In genomic region chr2:179181002-179181401, GRCh38 we compare ENCODE assay signal across 22 cellular contexts.
DNase-seq lines count a peak whose midpoint lies in the region; ATAC-seq lines count a peak whose summit lies in the region.
"Had no signal": no experiment of that assay in that cellular context is flagged by ENCODE, and none has a peak within 500 bp of the region (broad histone marks: within the 10 kb centered on the region; RNA-seq: fewer than 3 reads in every experiment).

No MANE protein-coding gene starts in this region.

- H3K27ac ChIP-seq in iPS-18a (ENCODE audit: low read length) = peak overlapping the region; percentile 56
- H3K27ac ChIP-seq: epithelial cell of prostate, gastrocnemius medialis, prostate gland, tibial artery had no signal

- H3K4me3 Mint-ChIP-seq in stimulated activated naive CD8-positive, alpha-beta T cell treated with anti-CD3 and anti-CD28 coated beads, Interleukin-15, amount 100 ng/mL, for 72 hours = no peak overlapping the region
- H3K4me3 Mint-ChIP-seq: activated CD4-positive, alpha-beta T cell treated with anti-CD3 and anti-CD28 coated beads for 36 hours; T-helper 2 cell treated with Interferon-gamma antibody and Interleukin-4, amounts not matched to agents 5 μg/mL and 100 μg/mL, for 36 hours had no signal

- peak overlapping the region; percentile 41 for H3K4me3 ChIP-seq in iPS-18a (ENCODE audit: low read length)
- H3K4me3 ChIP-seq: gastrocnemius medialis, MG63, prostate gland, smooth muscle cell, tibial artery had no signal

- DNase-seq in NK-92 treated with Interleukin-12 subunit alpha and Interleukin-12 subunit beta, amount 100 ng/mL, for 24 hours (lab: John Stamatoyannopoulos, UW) = no peak
- DNase-seq in left lobe of liver (ENCODE audit: low spot score) (no peak), DMS 273 (lab: John Stamatoyannopoulos, UW; ENCODE audit: unreplicated experiment) (no peak)
- DNase-seq in stimulated activated naive CD8-positive, alpha-beta T cell treated with anti-CD3 and anti-CD28 coated beads, Interleukin-15, amount 100 ng/mL, for 72 hours = no peak
- DNase-seq: activated CD4-positive, alpha-beta T cell treated with anti-CD3 and anti-CD28 coated beads for 36 hours; activated CD8-positive, alpha-beta memory T cell treated with anti-CD3 and anti-CD28 coated beads, Interleukin-2, amount 50 U/mL, for 4 hours; COR-L47; gastrocnemius medialis; GF-D8; MG63; NCI-H187; NCI-H446 treated with DMSO at 0.1 percent for 48 hours; SIG-M5; tibial artery had no signal

- no peaks in the 10 kb centered on the region for H3K27me3 Mint-ChIP-seq in stimulated activated naive CD8-positive, alpha-beta T cell treated with anti-CD3 and anti-CD28 coated beads, Interleukin-15, amount 100 ng/mL, for 72 hours
- H3K27me3 Mint-ChIP-seq: activated CD4-positive, alpha-beta T cell treated with anti-CD3 and anti-CD28 coated beads for 36 hours had no signal

- H3K27me3 ChIP-seq in iPS-18a (ENCODE audit: control insufficient read depth, insufficient read depth, low read length) = no peaks in the 10 kb centered on the region
- H3K27me3 ChIP-seq: gastrocnemius medialis, MG63, tibial artery had no signal

- H3K9ac ChIP-seq in iPS-18a (ENCODE audit: low read length) = peak overlapping the region; percentile 10

- no peaks in the 10 kb centered on the region for H3K4me1 Mint-ChIP-seq in stimulated activated naive CD8-positive, alpha-beta T cell treated with anti-CD3 and anti-CD28 coated beads, Interleukin-15, amount 100 ng/mL, for 72 hours

- peak; percentile 77 for ATAC-seq in GM18907 (IDR thresholded peaks at IDR 0.05; ENCODE audit: unreplicated experiment)
- peak; percentile 83 for ATAC-seq in GM21737 (IDR thresholded peaks at IDR 0.05; ENCODE audit: unreplicated experiment)
- ATAC-seq in HG03159 (IDR thresholded peaks at IDR 0.05; ENCODE audit: unreplicated experiment) = peak; percentile 62
- no peak for ATAC-seq in left lobe of liver
- ATAC-seq in stimulated activated naive CD8-positive, alpha-beta T cell treated with anti-CD3 and anti-CD28 coated beads, Interleukin-15, amount 100 ng/mL, for 72 hours = no peak
- ATAC-seq: activated CD4-positive, alpha-beta T cell treated with anti-CD3 and anti-CD28 coated beads for 36 hours; gastrocnemius medialis had no signal

- no peaks in the 10 kb centered on the region for H3K9me3 ChIP-seq in iPS-18a (ENCODE audit: control insufficient read depth, low read depth, low read length)
- H3K9me3 ChIP-seq: gastrocnemius medialis, MG63, prostate gland, tibial artery had no signal

- no peaks in the 10 kb centered on the region for H3K36me3 ChIP-seq in iPS-18a (ENCODE audit: control insufficient read depth, low read depth, low read length)
- H3K36me3 ChIP-seq: gastrocnemius medialis, MG63, prostate gland had no signal

- peaks cover 30% of the 10 kb centered on the region for H3K4me1 ChIP-seq in iPS-18a (ENCODE audit: control insufficient read depth, low read depth, low read length)
- H3K4me1 ChIP-seq: prostate gland had no signal

- H3K27ac Mint-ChIP-seq in stimulated activated naive CD8-positive, alpha-beta T cell treated with anti-CD3 and anti-CD28 coated beads, Interleukin-15, amount 100 ng/mL, for 72 hours = peak overlapping the region in 1 of 2 donors; percentile 84
- H3K27ac Mint-ChIP-seq: activated CD4-positive, alpha-beta T cell treated with anti-CD3 and anti-CD28 coated beads for 36 hours; T-helper 2 cell treated with Interferon-gamma antibody and Interleukin-4, amounts not matched to agents 5 μg/mL and 100 μg/mL, for 36 hours had no signal

- no peaks in the 10 kb centered on the region for H3K9me3 Mint-ChIP-seq in stimulated activated naive CD8-positive, alpha-beta T cell treated with anti-CD3 and anti-CD28 coated beads, Interleukin-15, amount 100 ng/mL, for 72 hours
- H3K9me3 Mint-ChIP-seq: T-helper 2 cell treated with Interferon-gamma antibody and Interleukin-4, amounts not matched to agents 5 μg/mL and 100 μg/mL, for 36 hours had no signal

Comparison
In these comparisons a context has a peak if more than half of its experiments do, and no peak if none do; other contexts are left out.
1. ATAC-seq: peak in GM18907 (single experiment), GM21737 (single experiment) and HG03159 (single experiment); none in left lobe of liver (single experiment) and stimulated activated naive CD8-positive, alpha-beta T cell treated with anti-CD3 and anti-CD28 coated beads, Interleukin-15, amount 100 ng/mL, for 72 hours (single experiment).